Comparison of ENCODE assay signal across 31 cellular contexts in genomic region chr4:1358421-1359160, GRCh38. TPM values are rescaled to one million over a fixed set of nuclear protein-coding genes. Genes with fewer than 3 reads are reported as not detected.
"Had no signal": no experiment of that assay in that cellular context is flagged by ENCODE, and none has a peak within 500 bp of the region (broad histone marks: within the 10 kb centered on the region; RNA-seq: fewer than 3 reads in every experiment).

No MANE protein-coding gene starts in this region.

- H3K4me3 Mint-ChIP-seq: activated CD4-positive, alpha-beta T cell treated with anti-CD3 and anti-CD28 coated beads for 36 hours; activated CD4-positive, alpha-beta T cell treated with anti-CD3 and anti-CD28 coated beads, Interleukin-2, amount 10 ng/mL, durations not matched to agents 7 days and 5 days; activated CD8-positive, alpha-beta T cell treated with anti-CD3 and anti-CD28 coated beads, Interleukin-2, amount 10 ng/mL, durations not matched to agents 7 days and 5 days; activated naive CD4-positive, alpha-beta T cell treated with anti-CD3 and anti-CD28 coated beads, Interleukin-2, amount 50 U/mL, for 24 hours; activated naive CD8-positive, alpha-beta T cell treated with anti-CD3 and anti-CD28 coated beads, Interleukin-2, amount 10 ng/mL, durations not matched to agents 7 days and 5 days; activated T-cell treated with anti-CD3 and anti-CD28 coated beads, Interleukin-2, amount 50 U/mL, for 24 hours; T-helper 1 cell treated with Interleukin-12 subunit alpha and Interleukin-12 subunit beta and Interleukin-4 antibody, amounts not matched to agents 30 μg/mL and 1 μg/mL, for 36 hours; T-helper 2 cell treated with Interferon-gamma antibody and Interleukin-4, amounts not matched to agents 5 μg/mL and 100 μg/mL, for 36 hours had no signal

- H3K4me2 ChIP-seq: SK-N-SH had no signal

- H3K27ac ChIP-seq: body of pancreas, breast epithelium, SJSA1 had no signal

- H3K9me3 ChIP-seq: body of pancreas, breast epithelium, SJSA1, SK-N-SH had no signal

- H3K9me3 Mint-ChIP-seq: activated CD4-positive, alpha-beta T cell treated with anti-CD3 and anti-CD28 coated beads, Interleukin-2, amount 10 ng/mL, durations not matched to agents 7 days and 5 days; activated naive CD4-positive, alpha-beta T cell treated with anti-CD3 and anti-CD28 coated beads, Interleukin-2, amount 50 U/mL, for 24 hours; activated naive CD8-positive, alpha-beta T cell treated with anti-CD3 and anti-CD28 coated beads, Interleukin-2, amount 10 ng/mL, durations not matched to agents 7 days and 5 days; activated T-cell treated with anti-CD3 and anti-CD28 coated beads, Interleukin-2, amount 50 U/mL, for 24 hours; activated T-helper 2 cell treated with anti-CD3 and anti-CD28 coated beads, Interferon-gamma antibody, Interleukin-2, Interleukin-4, amounts not matched to agents 10 μg/mL and 5 μg/mL and 100 μg/mL, durations not matched to agents 14 hours and 24 hours and 36 hours; T-helper 1 cell treated with Interleukin-12 subunit alpha and Interleukin-12 subunit beta and Interleukin-4 antibody, amounts not matched to agents 30 μg/mL and 1 μg/mL, for 36 hours; T-helper 2 cell treated with Interferon-gamma antibody and Interleukin-4, amounts not matched to agents 5 μg/mL and 100 μg/mL, for 36 hours had no signal

- H3K4me1 ChIP-seq: body of pancreas, breast epithelium, SJSA1 had no signal

- H3K27ac Mint-ChIP-seq: activated CD4-positive, alpha-beta T cell treated with anti-CD3 and anti-CD28 coated beads for 36 hours; activated CD4-positive, alpha-beta T cell treated with anti-CD3 and anti-CD28 coated beads, Interleukin-2, amount 10 ng/mL, durations not matched to agents 7 days and 5 days; activated CD8-positive, alpha-beta T cell treated with anti-CD3 and anti-CD28 coated beads, Interleukin-2, amount 10 ng/mL, durations not matched to agents 7 days and 5 days; activated naive CD4-positive, alpha-beta T cell treated with anti-CD3 and anti-CD28 coated beads, Interleukin-2, amount 50 U/mL, for 24 hours; activated naive CD8-positive, alpha-beta T cell treated with anti-CD3 and anti-CD28 coated beads, Interleukin-2, amount 10 ng/mL, durations not matched to agents 7 days and 5 days; activated T-cell treated with anti-CD3 and anti-CD28 coated beads, Interleukin-2, amount 50 U/mL, for 24 hours; activated T-helper 2 cell treated with anti-CD3 and anti-CD28 coated beads, Interferon-gamma antibody, Interleukin-2, Interleukin-4, amounts not matched to agents 10 μg/mL and 5 μg/mL and 100 μg/mL, durations not matched to agents 14 hours and 24 hours and 36 hours; T-helper 1 cell treated with Interleukin-12 subunit alpha and Interleukin-12 subunit beta and Interleukin-4 antibody, amounts not matched to agents 30 μg/mL and 1 μg/mL, for 36 hours; T-helper 2 cell treated with Interferon-gamma antibody and Interleukin-4, amounts not matched to agents 5 μg/mL and 100 μg/mL, for 36 hours had no signal

- H3K27me3 ChIP-seq: body of pancreas, breast epithelium, SJSA1 had no signal

- ATAC-seq: activated CD4-positive, alpha-beta T cell treated with anti-CD3 and anti-CD28 coated beads for 36 hours; activated CD4-positive, CD25-positive, alpha-beta regulatory T cell treated with anti-CD3 and anti-CD28 coated beads, Interleukin-2, amount 50 U/mL, for 24 hours; activated CD8-positive, alpha-beta T cell treated with anti-CD3 and anti-CD28 coated beads, Interleukin-2, amount 10 ng/mL, durations not matched to agents 7 days and 5 days; body of pancreas; Panc1 had no signal

- H3K36me3 ChIP-seq: breast epithelium, SJSA1 had no signal

- H3K4me3 ChIP-seq: body of pancreas, breast epithelium, SJSA1 had no signal

- H3K4me1 Mint-ChIP-seq: activated CD4-positive, alpha-beta T cell treated with anti-CD3 and anti-CD28 coated beads for 36 hours; activated CD4-positive, alpha-beta T cell treated with anti-CD3 and anti-CD28 coated beads, Interleukin-2, amount 10 ng/mL, durations not matched to agents 7 days and 5 days; activated naive CD4-positive, alpha-beta T cell treated with anti-CD3 and anti-CD28 coated beads, Interleukin-2, amount 50 U/mL, for 24 hours; activated naive CD8-positive, alpha-beta T cell treated with anti-CD3 and anti-CD28 coated beads, Interleukin-2, amount 10 ng/mL, durations not matched to agents 7 days and 5 days had no signal

- H3K36me3 Mint-ChIP-seq: activated naive CD8-positive, alpha-beta T cell treated with anti-CD3 and anti-CD28 coated beads, Interleukin-2, amount 10 ng/mL, durations not matched to agents 7 days and 5 days had no signal

- H3K9ac ChIP-seq: SK-N-SH had no signal

- H3K9me2 ChIP-seq: SK-N-SH had no signal

- H3K27me3 Mint-ChIP-seq: activated CD4-positive, alpha-beta T cell treated with anti-CD3 and anti-CD28 coated beads for 36 hours; activated CD4-positive, alpha-beta T cell treated with anti-CD3 and anti-CD28 coated beads, Interleukin-2, amount 10 ng/mL, durations not matched to agents 7 days and 5 days; activated naive CD4-positive, alpha-beta T cell treated with anti-CD3 and anti-CD28 coated beads, Interleukin-2, amount 50 U/mL, for 24 hours; activated naive CD8-positive, alpha-beta T cell treated with anti-CD3 and anti-CD28 coated beads, Interleukin-2, amount 10 ng/mL, durations not matched to agents 7 days and 5 days; activated T-cell treated with anti-CD3 and anti-CD28 coated beads, Interleukin-2, amount 50 U/mL, for 24 hours had no signal

- DNase-seq: activated CD4-positive, alpha-beta T cell treated with anti-CD3 and anti-CD28 coated beads for 36 hours; activated CD4-positive, alpha-beta T cell treated with anti-CD3 and anti-CD28 coated beads, Interleukin-2, amount 10 ng/mL, durations not matched to agents 7 days and 5 days; activated CD4-positive, alpha-beta T cell treated with anti-CD3 and anti-CD28 coated beads, Interleukin-2, amount 50 U/mL, for 48 hours; activated CD8-positive, alpha-beta T cell treated with anti-CD3 and anti-CD28 coated beads, Interleukin-2, amount 10 ng/mL, durations not matched to agents 7 days and 5 days; activated gamma-delta T cell; activated naive CD4-positive, alpha-beta T cell treated with Interleukin-2 at 50 U/mL for 16 hours; activated naive CD8-positive, alpha-beta T cell treated with anti-CD3 and anti-CD28 coated beads, Interleukin-2, amount 10 ng/mL, durations not matched to agents 7 days and 5 days; activated T-cell treated with anti-CD3 and anti-CD28 coated beads, Interleukin-2, amount 50 U/mL, for 24 hours; body of pancreas; NCI-H1105; NCI-H1417 treated with DMSO at 0.1 percent for 48 hours; NCI-H2081; NCI-H2171 treated with DMSO at 0.1 percent for 48 hours; NCI-H2227 treated with DMSO at 0.1 percent for 48 hours; NCI-H446; NCI-H510A treated with DMSO at 0.1 percent for 48 hours; SHP77 treated with DMSO at 0.1 percent for 48 hours; SK-N-SH had no signal

RNA-seq across cellular contexts. Expression of gene NKX1-1, which starts 47.7 kb away (rescaled TPM):
- total RNA-seq: activated CD4-positive, alpha-beta T cell treated with anti-CD3 and anti-CD28 coated beads for 36 hours; activated CD4-positive, alpha-beta T cell treated with anti-CD3 and anti-CD28 coated beads, Interleukin-2, amount 10 ng/mL, durations not matched to agents 7 days and 5 days; activated CD8-positive, alpha-beta T cell treated with anti-CD3 and anti-CD28 coated beads, Interleukin-2, amount 10 ng/mL, durations not matched to agents 7 days and 5 days; activated naive CD8-positive, alpha-beta T cell treated with anti-CD3 and anti-CD28 coated beads, Interleukin-2, amount 10 ng/mL, durations not matched to agents 7 days and 5 days; activated T-helper 2 cell treated with anti-CD3 and anti-CD28 coated beads, Interferon-gamma antibody, Interleukin-2, Interleukin-4, amounts not matched to agents 10 μg/mL and 5 μg/mL and 100 μg/mL, durations not matched to agents 14 hours and 24 hours and 36 hours; astrocyte; body of pancreas; breast epithelium; cardiac septum; M059J; RPMI7951; SJSA1 had no signal
- polyA plus RNA-seq: adipose tissue, SK-N-SH had no signal
